2 cellular contexts compared by ENCODE assay signal in the genomic region with DNA sequence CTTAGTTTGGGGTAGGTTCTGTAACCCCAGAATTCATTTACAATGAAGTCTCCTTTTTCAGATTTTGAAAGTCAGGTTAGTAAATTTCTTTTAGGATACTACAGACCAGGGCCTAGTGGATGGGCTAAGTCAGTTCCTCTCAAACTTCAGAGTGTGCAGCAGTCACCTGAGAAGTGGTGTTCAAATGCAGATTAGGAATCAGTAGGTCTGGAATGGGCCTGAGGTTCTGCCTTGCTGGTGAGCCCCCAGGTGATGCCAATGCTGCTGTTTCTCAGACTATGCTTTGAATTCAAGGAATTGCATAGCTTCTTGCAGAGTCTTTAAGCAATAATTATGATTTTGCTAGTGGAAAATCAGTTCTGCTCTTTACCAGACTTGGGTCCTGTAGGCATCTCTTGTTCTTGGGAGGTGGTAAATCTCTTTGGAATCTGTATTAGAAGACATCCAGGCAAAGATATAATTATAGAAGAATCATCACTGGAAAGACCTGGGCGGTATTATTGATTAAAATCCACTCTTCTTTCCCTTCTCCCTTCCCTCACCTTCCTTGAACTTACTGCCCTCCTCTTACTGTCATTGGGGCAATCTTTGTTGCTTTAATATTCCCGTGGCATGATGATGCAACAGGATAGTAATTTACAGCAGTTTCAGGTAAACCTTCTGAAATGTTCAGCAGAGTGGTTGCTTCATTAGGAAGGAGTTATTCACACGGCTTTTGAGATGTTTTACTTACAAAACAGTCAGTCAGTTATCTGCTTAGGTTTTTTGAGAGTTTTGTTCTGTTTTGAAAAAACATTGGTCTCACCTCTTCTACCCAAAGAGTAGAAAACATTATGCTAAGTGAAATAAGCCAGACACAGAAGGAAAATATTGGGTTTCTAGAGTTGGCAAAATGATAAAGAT.
TF ChIP-seq lines count a peak whose summit lies in the region.

No MANE protein-coding gene starts in this region.

TF ChIP-seq in IMR-90, 13 proteins besides CTCF, POLR2A, EP300 and RAD21:
- TF ChIP-seq CEBPB (IDR thresholded peaks at IDR 0.05; ENCODE audit: low read depth, low read length) (peak; percentile 52), MAFK (IDR thresholded peaks at IDR 0.05; ENCODE audit: low read depth, low read length) (no peak)
- TF ChIP-seq, protein P1, sequence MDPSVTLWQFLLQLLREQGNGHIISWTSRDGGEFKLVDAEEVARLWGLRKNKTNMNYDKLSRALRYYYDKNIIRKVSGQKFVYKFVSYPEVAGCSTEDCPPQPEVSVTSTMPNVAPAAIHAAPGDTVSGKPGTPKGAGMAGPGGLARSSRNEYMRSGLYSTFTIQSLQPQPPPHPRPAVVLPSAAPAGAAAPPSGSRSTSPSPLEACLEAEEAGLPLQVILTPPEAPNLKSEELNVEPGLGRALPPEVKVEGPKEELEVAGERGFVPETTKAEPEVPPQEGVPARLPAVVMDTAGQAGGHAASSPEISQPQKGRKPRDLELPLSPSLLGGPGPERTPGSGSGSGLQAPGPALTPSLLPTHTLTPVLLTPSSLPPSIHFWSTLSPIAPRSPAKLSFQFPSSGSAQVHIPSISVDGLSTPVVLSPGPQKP (IDR thresholded peaks at IDR 0.05; ENCODE audit: borderline replicate concordance, low read depth, low read length) = no peak

TF ChIP-seq in liver, 16 proteins besides CTCF, POLR2A, EP300 and RAD21:
- TF ChIP-seq RXRA (IDR thresholded peaks at IDR 0.05) = no peak
- TF ChIP-seq, protein P2, sequence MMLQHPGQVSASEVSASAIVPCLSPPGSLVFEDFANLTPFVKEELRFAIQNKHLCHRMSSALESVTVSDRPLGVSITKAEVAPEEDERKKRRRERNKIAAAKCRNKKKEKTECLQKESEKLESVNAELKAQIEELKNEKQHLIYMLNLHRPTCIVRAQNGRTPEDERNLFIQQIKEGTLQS (IDR thresholded peaks at IDR 0.05) = peak; percentile 60
